8 cellular contexts compared by ENCODE assay signal in the genomic region with DNA sequence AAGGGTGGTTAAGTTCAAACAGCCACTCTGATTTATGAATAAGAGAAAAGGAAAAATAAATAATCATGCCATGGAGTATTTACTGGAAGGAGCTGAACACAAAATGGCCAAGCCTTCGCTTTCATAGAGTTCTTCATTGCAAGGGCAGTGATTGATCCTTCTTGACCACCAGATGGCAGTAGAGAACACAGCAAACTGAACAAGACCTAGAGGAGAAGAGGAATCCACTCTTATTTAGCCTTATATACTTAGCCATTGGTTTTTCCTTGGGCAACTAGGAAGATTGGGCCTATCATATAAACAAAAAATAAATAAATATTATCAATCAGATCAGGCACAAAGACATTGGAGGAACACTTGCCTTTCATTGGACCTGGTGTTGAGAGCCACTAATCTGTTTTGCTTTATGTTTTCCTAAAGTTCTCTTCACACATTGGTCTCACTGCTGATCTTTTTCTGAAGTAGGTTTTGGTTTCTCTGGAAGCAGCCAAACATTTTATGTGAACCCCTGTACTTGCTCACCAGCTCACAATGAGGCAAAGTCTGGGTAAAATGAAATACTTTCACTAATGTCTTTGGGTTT. TPM values are rescaled to one million over a fixed set of nuclear protein-coding genes. Genes with fewer than 3 reads are reported as not detected.
DNase-seq lines count a peak whose midpoint lies in the region; ATAC-seq lines count a peak whose summit lies in the region.

No MANE protein-coding gene starts in this region.

- DNase-seq in DMS53 treated with DMSO at 0.1 percent for 48 hours (lab: John Stamatoyannopoulos, UW; ENCODE audit: unreplicated experiment): peak; percentile 71
- DNase-seq in NCI-H446 (lab: John Stamatoyannopoulos, UW): peak; percentile 65 to 89
- DNase-seq in amniotic epithelial cell (ENCODE audit: low read depth): peak; percentile 77
- no peak for DNase-seq in left ventricle myocardium superior
- DNase-seq in putamen (ENCODE audit: low spot score): peak; percentile 76

- ATAC-seq in GM19043 (IDR thresholded peaks at IDR 0.05; ENCODE audit: low read depth, unreplicated experiment) (peak; percentile 45), HG03135 (IDR thresholded peaks at IDR 0.05; ENCODE audit: unreplicated experiment) (peak; percentile 56), left ventricle myocardium superior (peak; percentile 84), HG03439 (IDR thresholded peaks at IDR 0.05; ENCODE audit: unreplicated experiment) (no peak)

- intact Hi-C loops in left ventricle myocardium superior (cut with micrococcal nuclease): loop anchor here (2.0 to 10.0 kb wide), 2 partner anchors 58 to 250 kb away; a partner anchor contains a TSS

RNA-seq across cellular contexts. Expression of a gene that starts 58.0 kb away (rescaled TPM):
- total RNA-seq in left ventricle myocardium superior: 107 TPM
